In genomic region chr5:126998201-126998631, GRCh38 we compare ENCODE assay signal across 1 cellular context.
A peak's percentile ranks its signal among the peaks of the same experiment; 100 is the strongest.
TF ChIP-seq lines count a peak whose summit lies in the region.

No MANE protein-coding gene starts in this region.

TF ChIP-seq in K562, 482 proteins besides CTCF, POLR2A, EP300 and RAD21 (continued from another document and continues in another):
- TF ChIP-seq ZNF592 (IDR thresholded peaks at IDR 0.05) (peak; percentile 90), ZNF316 (IDR thresholded peaks at IDR 0.05) (peak; percentile 96), EZH2 (IDR thresholded peaks at IDR 0.05; ENCODE audit: borderline replicate concordance, low read depth, low read length) (no peak), BACH1 (tag; IDR thresholded peaks at IDR 0.05) (0 out of 2 replicates have a peak, but pooled peaks have one; percentile 16), LEF1 (IDR thresholded peaks at IDR 0.05) (peak; percentile 77), TCF3 (CRISPR knock-in tag; IDR thresholded peaks at IDR 0.05) (peak; percentile 78), FOSL1 (tag; conservative IDR thresholded peaks at IDR 0.05) (peak; percentile 47), KHSRP (IDR thresholded peaks at IDR 0.05) (no peak), ZKSCAN8 (CRISPR knock-in tag; IDR thresholded peaks at IDR 0.05) (peak; percentile 97), FOXA3 (CRISPR knock-in tag; conservative IDR thresholded peaks at IDR 0.05 in 1 of 2, IDR thresholded peaks at IDR 0.05 in 1 of 2) (peak; percentile 81 to 92), MAFK (IDR thresholded peaks at IDR 0.05; ENCODE audit: low read length) (peak; percentile 70; the same call in 1 of the 2 replicates), PYGO2 (tag; IDR thresholded peaks at IDR 0.05) (no peak), RB1 (IDR thresholded peaks at IDR 0.05; ENCODE audit: low read depth) (peak; percentile 23; the same call in 1 of the 2 replicates), MAFF (IDR thresholded peaks at IDR 0.05; ENCODE audit: low read length) (peak; percentile 67; the same call in 1 of the 2 replicates), GATAD2B (IDR thresholded peaks at IDR 0.05; ENCODE audit: borderline replicate concordance) (no peak), ZNF318 (IDR thresholded peaks at IDR 0.05; ENCODE audit: borderline replicate concordance in 1 of 2, low read depth in 1 of 2) (0 out of 4 replicates have a peak, but pooled peaks of 1 of the 2 experiments have one; percentile 14), ZNF639 (CRISPR knock-in tag; conservative IDR thresholded peaks at IDR 0.05 in 1 of 2, IDR thresholded peaks at IDR 0.05 in 1 of 2) (peak in 1 of 2 experiments; percentile 58; a peak in 1 of 4 replicates), SIN3A (IDR thresholded peaks at IDR 0.05; ENCODE audit: borderline replicate concordance in 2 of 2, control insufficient read depth in 1 of 2, low read depth in 2 of 2, low read length in 2 of 2) (no peak), FOXM1 (IDR thresholded peaks at IDR 0.05; ENCODE audit: low read depth) (peak; percentile 29; the same call in 1 of the 2 replicates), FOXM1 (CRISPR knock-in tag; IDR thresholded peaks at IDR 0.05; ENCODE audit: low read depth) (no peak), MGA (IDR thresholded peaks at IDR 0.05) (peak; percentile 24; the same call in 1 of the 2 replicates), ZNF584 (CRISPR knock-in tag; IDR thresholded peaks at IDR 0.05; ENCODE audit: low read depth) (no peak), TFAP4 (CRISPR knock-in tag; IDR thresholded peaks at IDR 0.05; ENCODE audit: borderline replicate concordance) (peak; percentile 45; the same call in 1 of the 2 replicates), EHMT2 (IDR thresholded peaks at IDR 0.05) (0 out of 2 replicates have a peak, but pooled peaks have one; percentile 64), EP400 (IDR thresholded peaks at IDR 0.05) (peak; percentile 64), C11orf30 (IDR thresholded peaks at IDR 0.05; ENCODE audit: low read depth) (peak; percentile 89)
